8 cellular contexts compared by ENCODE assay signal in the genomic region with DNA sequence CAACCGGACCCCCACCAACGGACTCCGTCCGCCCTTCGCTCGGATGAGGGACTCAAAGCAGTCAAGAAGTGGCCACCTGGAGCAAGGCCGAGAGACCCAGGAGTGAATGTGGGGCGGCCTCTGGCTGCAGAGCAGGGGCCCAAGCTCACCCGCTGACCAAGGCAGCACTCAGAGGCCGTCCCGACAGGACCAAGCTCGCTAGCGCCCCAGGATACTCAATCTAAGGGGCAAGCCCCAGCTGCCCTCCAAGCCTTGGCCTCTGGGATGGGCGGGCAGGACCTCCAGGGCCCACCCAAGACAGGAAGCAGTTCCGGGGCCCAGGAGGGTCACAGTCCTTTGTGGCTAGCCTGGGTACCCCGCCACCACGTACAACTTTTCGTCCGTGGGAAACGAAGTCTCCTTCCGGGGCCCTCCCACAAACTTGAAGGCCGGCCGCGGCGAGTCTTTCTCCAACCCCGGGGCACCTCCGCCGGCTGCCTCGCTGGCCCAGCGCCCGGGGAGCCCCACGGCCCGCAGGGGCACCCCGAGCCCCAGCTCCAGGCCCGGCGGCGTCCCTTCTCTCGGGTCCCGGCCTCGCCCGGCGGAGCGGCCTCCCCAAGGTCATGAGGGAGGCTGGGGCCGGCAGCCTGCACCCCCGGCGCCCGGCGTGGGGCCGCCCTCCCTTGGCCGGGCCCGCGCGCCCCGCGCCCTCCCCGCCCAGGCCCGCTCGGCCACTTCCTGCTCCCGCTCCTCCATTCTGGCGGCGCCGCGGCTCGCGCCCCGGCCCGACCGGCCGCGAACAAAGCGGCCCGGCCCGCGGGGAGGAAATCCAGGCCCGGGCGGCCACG. TPM values are rescaled to one million over a fixed set of nuclear protein-coding genes. Genes with fewer than 3 reads are reported as not detected.
DNase-seq lines count a peak whose midpoint lies in the region; ATAC-seq and TF ChIP-seq lines count a peak whose summit lies in the region.

No MANE protein-coding gene starts in this region.

- H3K27me3 ChIP-seq in osteoblast (ENCODE audit: insufficient read depth, low read length) = peaks cover under 1% of the 10 kb centered on the region

- no peaks in the 10 kb centered on the region for H3K27me3 Mint-ChIP-seq in activated CD4-positive, alpha-beta T cell treated with anti-CD3 and anti-CD28 coated beads for 36 hours

- ATAC-seq in activated CD4-positive, alpha-beta T cell treated with anti-CD3 and anti-CD28 coated beads for 36 hours = peak; percentile 44
- peak; percentile 27 for ATAC-seq in HG03066 (IDR thresholded peaks at IDR 0.05; ENCODE audit: low read depth, unreplicated experiment)

- POLR2A ChIA-PET in activated CD4-positive, alpha-beta T cell treated with anti-CD3 and anti-CD28 coated beads for 36 hours (lab: Charles Lee) = interaction anchor here (0.6 to 1.4 kb wide), 3 partner anchors 42 to 880 kb away, joined by 4 to 5 read pairs (median 4); a partner anchor contains a TSS

- no peaks in the 10 kb centered on the region for H3K9me3 ChIP-seq in osteoblast (ENCODE audit: low read depth, low read length)

- peaks cover 45% of the 10 kb centered on the region for H4K20me1 ChIP-seq in osteoblast (ENCODE audit: insufficient read depth, low read length)

- H3K36me3 ChIP-seq in osteoblast (ENCODE audit: insufficient read depth, low read length) = peaks cover under 1% of the 10 kb centered on the region

- peaks cover 34% of the 10 kb centered on the region for H3K4me1 Mint-ChIP-seq in activated CD4-positive, alpha-beta T cell treated with anti-CD3 and anti-CD28 coated beads for 36 hours

- intact Hi-C loops in activated CD4-positive, alpha-beta T cell treated with anti-CD3 and anti-CD28 coated beads for 36 hours (cut with DNase I, micrococcal nuclease) = loop anchor here (1.0 to 2.0 kb wide), 5 partner anchors 18 to 696 kb away; a partner anchor contains a TSS

- peak; percentile 48 for DNase-seq in activated CD4-positive, alpha-beta T cell treated with anti-CD3 and anti-CD28 coated beads for 36 hours
- DNase-seq in activated CD4-positive, alpha-beta T cell treated with anti-CD3 and anti-CD28 coated beads, Interleukin-2, amount 50 U/mL, for 1 hour = no peak
- peak; percentile 60 for DNase-seq in activated CD4-positive, CD25-positive, alpha-beta regulatory T cell treated with anti-CD3 and anti-CD28 coated beads, Interleukin-2, amount 50 U/mL, for 72 hours
- DNase-seq in foreskin fibroblast = peak in 1 of 2 donors; percentile 67
- peak; percentile 99 for DNase-seq in osteoblast (ENCODE audit: insufficient read length, low spot score, missing footprints)
- no peak for DNase-seq in NCI-H2196 treated with DMSO at 0.1 percent for 48 hours (lab: John Stamatoyannopoulos, UW; ENCODE audit: unreplicated experiment)
- DNase-seq in SK-N-DZ (ENCODE audit: low spot score) = no peak

- CTCF ChIA-PET in activated CD4-positive, alpha-beta T cell treated with anti-CD3 and anti-CD28 coated beads for 36 hours (lab: Charles Lee) = interaction anchor here (0.8 to 1.8 kb wide), 3 partner anchors 26 to 101 kb away, joined by 3 to 11 read pairs (median 4); a partner anchor contains a TSS

- H3K4me3 Mint-ChIP-seq in activated CD4-positive, alpha-beta T cell treated with anti-CD3 and anti-CD28 coated beads for 36 hours = peak overlapping the region; percentile 83

- peaks cover 14% of the 10 kb centered on the region for H3K4me1 ChIP-seq in osteoblast (ENCODE audit: insufficient read depth, low read length)

- H3K36me3 Mint-ChIP-seq in activated CD4-positive, alpha-beta T cell treated with anti-CD3 and anti-CD28 coated beads for 36 hours (ENCODE audit: low read depth) = peaks cover 2% of the 10 kb centered on the region

- H3K27ac Mint-ChIP-seq in activated CD4-positive, alpha-beta T cell treated with anti-CD3 and anti-CD28 coated beads for 36 hours = peak overlapping the region; percentile 72

- H3K4me3 ChIP-seq in foreskin fibroblast (ENCODE audit: low read depth in 1 of 2, low read length in 2 of 2) = peak overlapping the region; percentile 57 to 79
- peak overlapping the region; percentile 83 for H3K4me3 ChIP-seq in osteoblast (ENCODE audit: insufficient read depth, low read length)

- TF ChIP-seq CTCF in foreskin fibroblast (IDR thresholded peaks at IDR 0.05; ENCODE audit: low read depth, low read length) = no peak
- TF ChIP-seq CTCF in osteoblast (IDR thresholded peaks at IDR 0.05; ENCODE audit: extremely low read depth, low read depth, low read length) = no peak

- H2AFZ ChIP-seq in osteoblast (ENCODE audit: low read length) = peak overlapping the region; percentile 6

- H3K4me2 ChIP-seq in osteoblast (ENCODE audit: insufficient read depth, low read length) = peak overlapping the region; percentile 85

- H3K9me3 Mint-ChIP-seq in activated CD4-positive, alpha-beta T cell treated with anti-CD3 and anti-CD28 coated beads for 36 hours (ENCODE audit: low read depth) = no peaks in the 10 kb centered on the region

- H3K27ac ChIP-seq in osteoblast (ENCODE audit: low read depth, low read length) = peak overlapping the region; percentile 51

- peaks cover 51% of the 10 kb centered on the region for H3K79me2 ChIP-seq in osteoblast (ENCODE audit: insufficient read depth, low read length)

RNA-seq across cellular contexts. Expression of a gene that starts 0.7 kb away (rescaled TPM):
- 100 to 1,000 TPM; 110 to 126 TPM for total RNA-seq in activated CD4-positive, alpha-beta T cell treated with anti-CD3 and anti-CD28 coated beads for 36 hours
- 156 and 188 TPM in 2 replicates for total RNA-seq in osteoblast
- 70.4 and 70.8 TPM in 2 replicates for polyA plus RNA-seq in SK-N-DZ (2014; cell fraction: cytosol; rRNA removed)
- polyA plus RNA-seq in SK-N-DZ (2014; cell fraction: nucleus; rRNA removed) = 137 and 171 TPM in 2 replicates

RNA-seq across cellular contexts. Expression of a gene that starts 6.0 kb away (rescaled TPM):
- total RNA-seq in activated CD4-positive, alpha-beta T cell treated with anti-CD3 and anti-CD28 coated beads for 36 hours = 1 to 10 TPM; 1.5 to 2.0 TPM
- 2.9 TPM in 2 replicates for total RNA-seq in osteoblast
- 0.92 and 1.4 TPM in 2 replicates for polyA plus RNA-seq in SK-N-DZ (2014; cell fraction: cytosol; rRNA removed)
- polyA plus RNA-seq in SK-N-DZ (2014; cell fraction: nucleus; rRNA removed) = 0.95 and 1.6 TPM in 2 replicates

RNA-seq across cellular contexts. Expression of a gene that starts 41.9 kb away (rescaled TPM):
- 10 to 100 TPM; 47.1 to 97.1 TPM for total RNA-seq in activated CD4-positive, alpha-beta T cell treated with anti-CD3 and anti-CD28 coated beads for 36 hours
- total RNA-seq in osteoblast = 57.2 and 62.2 TPM in 2 replicates
- 289 and 437 TPM in 2 replicates for polyA plus RNA-seq in SK-N-DZ (2014; cell fraction: cytosol; rRNA removed)
- 345 and 429 TPM in 2 replicates for polyA plus RNA-seq in SK-N-DZ (2014; cell fraction: nucleus; rRNA removed)

Comparison
In these comparisons a context has a peak if more than half of its experiments do, and no peak if none do; other contexts are left out.
1. DNase-seq: peak in activated CD4-positive, alpha-beta T cell treated with anti-CD3 and anti-CD28 coated beads for 36 hours (single experiment), activated CD4-positive, CD25-positive, alpha-beta regulatory T cell treated with anti-CD3 and anti-CD28 coated beads, Interleukin-2, amount 50 U/mL, for 72 hours (single experiment) and osteoblast (single experiment); none in activated CD4-positive, alpha-beta T cell treated with anti-CD3 and anti-CD28 coated beads, Interleukin-2, amount 50 U/mL, for 1 hour (single experiment), NCI-H2196 treated with DMSO at 0.1 percent for 48 hours (single experiment) and SK-N-DZ (single experiment).